1 cellular context compared by ENCODE assay signal in the genomic region with DNA sequence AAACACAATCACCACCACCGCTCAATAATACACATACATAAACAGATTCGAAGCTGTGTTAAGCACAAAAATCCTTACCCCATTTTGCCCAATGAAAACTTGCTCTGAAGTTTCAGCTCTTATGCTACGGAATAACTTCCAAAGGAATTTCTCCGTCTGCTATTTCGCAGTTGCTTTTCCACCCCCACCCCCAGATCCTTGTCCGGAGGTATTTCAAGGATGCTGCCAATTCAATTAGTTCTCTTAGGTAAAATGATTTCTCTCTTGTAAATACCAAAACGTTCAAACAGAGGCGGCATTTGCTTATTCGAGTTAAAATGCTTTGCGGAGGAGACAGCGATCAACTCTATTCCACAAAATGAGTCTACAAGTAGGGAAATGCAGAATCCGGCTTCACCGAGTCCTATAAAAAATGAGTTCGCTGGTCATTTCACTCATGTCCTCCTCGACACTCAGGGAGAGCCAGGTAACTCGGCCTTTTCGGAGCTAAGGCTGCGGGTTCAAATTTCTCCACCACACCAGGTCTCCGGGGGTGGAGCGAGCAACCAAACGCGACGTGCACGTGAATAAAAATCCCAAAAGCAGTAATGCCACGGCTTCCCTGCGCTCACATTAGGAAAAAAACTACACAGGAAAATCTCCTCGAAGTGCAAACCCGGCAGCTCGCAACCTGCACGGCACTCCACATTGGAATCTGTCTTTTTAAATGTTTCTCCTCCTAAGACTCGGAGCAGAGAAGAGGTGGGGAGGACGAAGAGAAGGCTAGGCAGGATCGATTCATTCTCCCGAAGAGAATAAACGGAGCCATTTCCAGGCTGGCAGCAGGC.
TF ChIP-seq lines count a peak whose summit lies in the region.

No MANE protein-coding gene starts in this region.

TF ChIP-seq in K562, 482 proteins besides CTCF, POLR2A, EP300 and RAD21 (continued from another document and continues in another):
- TF ChIP-seq, protein P1, sequence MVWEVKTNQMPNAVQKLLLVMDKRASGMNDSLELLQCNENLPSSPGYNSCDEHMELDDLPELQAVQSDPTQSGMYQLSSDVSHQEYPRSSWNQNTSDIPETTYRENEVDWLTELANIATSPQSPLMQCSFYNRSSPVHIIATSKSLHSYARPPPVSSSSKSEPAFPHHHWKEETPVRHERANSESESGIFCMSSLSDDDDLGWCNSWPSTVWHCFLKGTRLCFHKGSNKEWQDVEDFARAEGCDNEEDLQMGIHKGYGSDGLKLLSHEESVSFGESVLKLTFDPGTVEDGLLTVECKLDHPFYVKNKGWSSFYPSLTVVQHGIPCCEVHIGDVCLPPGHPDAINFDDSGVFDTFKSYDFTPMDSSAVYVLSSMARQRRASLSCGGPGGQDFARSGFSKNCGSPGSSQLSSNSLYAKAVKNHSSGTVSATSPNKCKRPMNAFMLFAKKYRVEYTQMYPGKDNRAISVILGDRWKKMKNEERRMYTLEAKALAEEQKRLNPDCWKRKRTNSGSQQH (CRISPR knock-in tag; IDR thresholded peaks at IDR 0.05) = no peak
- TF ChIP-seq, protein P2, sequence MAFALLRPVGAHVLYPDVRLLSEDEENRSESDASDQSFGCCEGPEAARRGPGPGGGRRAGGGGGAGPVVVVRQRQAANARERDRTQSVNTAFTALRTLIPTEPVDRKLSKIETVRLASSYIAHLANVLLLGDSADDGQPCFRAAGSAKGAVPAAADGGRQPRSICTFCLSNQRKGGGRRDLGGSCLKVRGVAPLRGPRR (CRISPR knock-in tag; IDR thresholded peaks at IDR 0.05) = no peak
- TF ChIP-seq HDAC1 (IDR thresholded peaks at IDR 0.05) = 0 out of 4 replicates have a peak, but pooled peaks of 1 of the 2 experiments have one; percentile 7
- no peak for TF ChIP-seq TFAM (CRISPR knock-in tag; conservative IDR thresholded peaks at IDR 0.05)
- TF ChIP-seq CCAR2 (IDR thresholded peaks at IDR 0.05; ENCODE audit: low read depth, low read length) = no peak
- TF ChIP-seq MEF2D (tag; conservative IDR thresholded peaks at IDR 0.05; ENCODE audit: low read depth) = no peak
- TF ChIP-seq ZNF717 (CRISPR knock-in tag; IDR thresholded peaks at IDR 0.05) = no peak
- no peak for TF ChIP-seq RBFOX2 (IDR thresholded peaks at IDR 0.05; ENCODE audit: low read depth, low read length)
- TF ChIP-seq ZNF175 (CRISPR knock-in tag; IDR thresholded peaks at IDR 0.05; ENCODE audit: low read depth) = no peak
- TF ChIP-seq YY1 (IDR thresholded peaks at IDR 0.05; ENCODE audit: borderline replicate concordance in 1 of 3, control insufficient read depth in 1 of 3, extremely low read depth in 1 of 3, insufficient read depth in 3 of 3, insufficient read length in 1 of 3, insufficient replicate concordance in 2 of 3, low read depth in 1 of 3, low read length in 2 of 3) = no peak
- TF ChIP-seq, protein P3, sequence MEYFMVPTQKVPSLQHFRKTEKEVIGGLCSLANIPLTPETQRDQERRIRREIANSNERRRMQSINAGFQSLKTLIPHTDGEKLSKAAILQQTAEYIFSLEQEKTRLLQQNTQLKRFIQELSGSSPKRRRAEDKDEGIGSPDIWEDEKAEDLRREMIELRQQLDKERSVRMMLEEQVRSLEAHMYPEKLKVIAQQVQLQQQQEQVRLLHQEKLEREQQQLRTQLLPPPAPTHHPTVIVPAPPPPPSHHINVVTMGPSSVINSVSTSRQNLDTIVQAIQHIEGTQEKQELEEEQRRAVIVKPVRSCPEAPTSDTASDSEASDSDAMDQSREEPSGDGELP (CRISPR knock-in tag; IDR thresholded peaks at IDR 0.05; ENCODE audit: borderline replicate concordance) = no peak
- TF ChIP-seq DDX20 (tag; IDR thresholded peaks at IDR 0.05; ENCODE audit: low read depth) = no peak
- 0 out of 2 replicates have a peak, but pooled peaks have one; percentile 15 for TF ChIP-seq EP400 (IDR thresholded peaks at IDR 0.05)
- peak; percentile 9 to 56; a peak in 1 of 4 replicates for TF ChIP-seq SIN3A (IDR thresholded peaks at IDR 0.05; ENCODE audit: borderline replicate concordance in 2 of 2, control insufficient read depth in 1 of 2, low read depth in 2 of 2, low read length in 2 of 2)
- 0 out of 4 replicates have a peak, but pooled peaks of 1 of the 2 experiments have one; percentile 15 for TF ChIP-seq KDM1A (IDR thresholded peaks at IDR 0.05)
- TF ChIP-seq SMAD2 (IDR thresholded peaks at IDR 0.05; ENCODE audit: low read depth, low read length) = no peak
- TF ChIP-seq, protein P4, sequence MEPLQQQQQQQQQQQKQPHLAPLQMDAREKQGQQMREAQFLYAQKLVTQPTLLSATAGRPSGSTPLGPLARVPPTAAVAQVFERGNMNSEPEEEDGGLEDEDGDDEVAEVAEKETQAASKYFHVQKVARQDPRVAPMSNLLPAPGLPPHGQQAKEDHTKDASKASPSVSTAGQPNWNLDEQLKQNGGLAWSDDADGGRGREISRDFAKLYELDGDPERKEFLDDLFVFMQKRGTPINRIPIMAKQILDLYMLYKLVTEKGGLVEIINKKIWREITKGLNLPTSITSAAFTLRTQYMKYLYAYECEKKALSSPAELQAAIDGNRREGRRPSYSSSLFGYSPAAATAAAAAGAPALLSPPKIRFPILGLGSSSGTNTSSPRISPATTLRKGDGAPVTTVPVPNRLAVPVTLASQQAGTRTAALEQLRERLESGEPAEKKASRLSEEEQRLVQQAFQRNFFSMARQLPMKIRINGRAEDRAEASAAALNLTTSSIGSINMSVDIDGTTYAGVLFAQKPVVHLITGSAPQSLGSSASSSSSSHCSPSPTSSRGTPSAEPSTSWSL (CRISPR knock-in tag; IDR thresholded peaks at IDR 0.05; ENCODE audit: borderline replicate concordance) = no peak
- TF ChIP-seq HDGF (IDR thresholded peaks at IDR 0.05) = no peak
- no peak for TF ChIP-seq ZNF561 (CRISPR knock-in tag; conservative IDR thresholded peaks at IDR 0.05)
- TF ChIP-seq BHLHE40 (IDR thresholded peaks at IDR 0.05; ENCODE audit: low read length) = peak; percentile 51; the same call in 1 of the 2 replicates
- TF ChIP-seq ATF4 (CRISPR knock-in tag; IDR thresholded peaks at IDR 0.05) = no peak
- no peak for TF ChIP-seq ETV5 (CRISPR knock-in tag; IDR thresholded peaks at IDR 0.05; ENCODE audit: low read depth)
- TF ChIP-seq HDAC2 (IDR thresholded peaks at IDR 0.05) = 0 out of 2 replicates have a peak, but pooled peaks have one; percentile 50
- TF ChIP-seq RCOR1 (IDR thresholded peaks at IDR 0.05; ENCODE audit: borderline replicate concordance in 1 of 2, low read depth in 2 of 2, low read length in 2 of 2) = 0 out of 4 replicates have a peak, but pooled peaks of 1 of the 2 experiments have one; percentile 8
- TF ChIP-seq SREBF1 (IDR thresholded peaks at IDR 0.05; ENCODE audit: borderline replicate concordance, low read depth, low read length) = no peak
- no peak for TF ChIP-seq MAFG (tag; conservative IDR thresholded peaks at IDR 0.05)
- TF ChIP-seq MGA (IDR thresholded peaks at IDR 0.05) = no peak
- TF ChIP-seq, protein P5, sequence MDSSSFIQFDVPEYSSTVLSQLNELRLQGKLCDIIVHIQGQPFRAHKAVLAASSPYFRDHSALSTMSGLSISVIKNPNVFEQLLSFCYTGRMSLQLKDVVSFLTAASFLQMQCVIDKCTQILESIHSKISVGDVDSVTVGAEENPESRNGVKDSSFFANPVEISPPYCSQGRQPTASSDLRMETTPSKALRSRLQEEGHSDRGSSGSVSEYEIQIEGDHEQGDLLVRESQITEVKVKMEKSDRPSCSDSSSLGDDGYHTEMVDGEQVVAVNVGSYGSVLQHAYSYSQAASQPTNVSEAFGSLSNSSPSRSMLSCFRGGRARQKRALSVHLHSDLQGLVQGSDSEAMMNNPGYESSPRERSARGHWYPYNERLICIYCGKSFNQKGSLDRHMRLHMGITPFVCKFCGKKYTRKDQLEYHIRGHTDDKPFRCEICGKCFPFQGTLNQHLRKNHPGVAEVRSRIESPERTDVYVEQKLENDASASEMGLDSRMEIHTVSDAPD (CRISPR knock-in tag; IDR thresholded peaks at IDR 0.05) = no peak
- peak; percentile 16 for TF ChIP-seq CHD1 (IDR thresholded peaks at IDR 0.05; ENCODE audit: low read length)
- TF ChIP-seq RAD51 (IDR thresholded peaks at IDR 0.05; ENCODE audit: borderline replicate concordance, low read depth) = no peak
- TF ChIP-seq ZNF707 (CRISPR knock-in tag; conservative IDR thresholded peaks at IDR 0.05) = no peak
- TF ChIP-seq TOE1 (IDR thresholded peaks at IDR 0.05; ENCODE audit: borderline replicate concordance) = no peak
- TF ChIP-seq TOE1 (CRISPR knock-in tag; IDR thresholded peaks at IDR 0.05; ENCODE audit: borderline replicate concordance, low read depth) = no peak
- TF ChIP-seq RBBP5 (IDR thresholded peaks at IDR 0.05; ENCODE audit: borderline replicate concordance, insufficient read depth, low read length, poor library complexity, severe bottlenecking) = peak; percentile 1
- no peak for TF ChIP-seq ZNF174 (CRISPR knock-in tag; IDR thresholded peaks at IDR 0.05)
- no peak for TF ChIP-seq EHMT2 (IDR thresholded peaks at IDR 0.05)
- no peak for TF ChIP-seq DLX4 (CRISPR knock-in tag; IDR thresholded peaks at IDR 0.05)
- TF ChIP-seq ZNF507 (tag; conservative IDR thresholded peaks at IDR 0.05) = no peak
- no peak for TF ChIP-seq DPF2 (IDR thresholded peaks at IDR 0.05)
- TF ChIP-seq ZFP30 (CRISPR knock-in tag; IDR thresholded peaks at IDR 0.05; ENCODE audit: borderline replicate concordance) = no peak
- no peak for TF ChIP-seq TRIM28 (IDR thresholded peaks at IDR 0.05)
- no peak for TF ChIP-seq ZNF444 (CRISPR knock-in tag; IDR thresholded peaks at IDR 0.05)
- 0 out of 2 replicates have a peak, but pooled peaks have one; percentile 5 for TF ChIP-seq EGR1 (conservative IDR thresholded peaks at IDR 0.05)
